In genomic region chr6:121334299-121335104, GRCh38 we compare ENCODE assay signal across 8 cellular contexts. TPM values are rescaled to one million over a fixed set of nuclear protein-coding genes. Genes with fewer than 3 reads are reported as not detected.
DNase-seq lines count a peak whose midpoint lies in the region; ATAC-seq, FAIRE-seq and TF ChIP-seq lines count a peak whose summit lies in the region.

Gene TBC1D32 (minus strand): TSS chr6:121334480. CDS start chr6:121334430, 50 bp downstream.

- peaks cover 3% of the 10 kb centered on the region; the same call in 1 of the 2 replicates for H3K36me3 ChIP-seq in RWPE2 (ENCODE audit: low read depth)

- H3K4me1 ChIP-seq in RWPE2 (ENCODE audit: insufficient read depth, poor library complexity, severe bottlenecking): peaks cover 15% of the 10 kb centered on the region

- H3K27me3 ChIP-seq in RWPE2 (ENCODE audit: insufficient read depth, poor library complexity, severe bottlenecking): no peaks in the 10 kb centered on the region

- TF ChIP-seq POLR2A in H54 (IDR thresholded peaks at IDR 0.05; ENCODE audit: low read depth, low read length): peak; percentile 83

- H3K9me3 ChIP-seq in RWPE2 (ENCODE audit: severe bottlenecking): no peaks in the 10 kb centered on the region

- peak within 1 kb of the TSS; percentile 49 for H3K27ac ChIP-seq in RWPE2 (ENCODE audit: poor library complexity, severe bottlenecking)

- peak within 1 kb of the TSS; percentile 97 for H3K4me3 Mint-ChIP-seq in natural killer cell

- peaks cover 7% of the 10 kb centered on the region for H3K36me3 Mint-ChIP-seq in natural killer cell

- DNase-seq in ELF-1 (ENCODE audit: low read depth, low spot score): peak; percentile 96
- DNase-seq in H54 (ENCODE audit: insufficient read length, low spot score): peak; percentile 63
- DNase-seq in LoVo (ENCODE audit: low spot score): peak; percentile 89
- DNase-seq in RWPE2 (ENCODE audit: low spot score): peak; percentile 81
- DNase-seq in activated T-helper 9 cell treated with anti-CD3 and anti-CD28 coated beads, Interleukin-2, amount 50 U/mL, for 16 hours (ENCODE audit: low read depth): peak; percentile 79
- DNase-seq in fibroblast of pulmonary artery (ENCODE audit: low read depth): peak; percentile 94
- peak; percentile 80 for DNase-seq in natural killer cell
- peak; percentile 75 to 97 (median 86) for DNase-seq in stimulated activated naive CD4-positive, alpha-beta T cell (lab: John Stamatoyannopoulos, UW)

- peaks cover 0 to 6% of the 10 kb centered on the region in 2 donors for H3K27me3 Mint-ChIP-seq in natural killer cell (ENCODE audit: low read depth in 2 of 2)

- H3K9me3 Mint-ChIP-seq in natural killer cell: no peaks in the 10 kb centered on the region

- intact Hi-C loops in natural killer cell (cut with micrococcal nuclease): no loop called here

- TF ChIP-seq CTCF in RWPE2 (IDR thresholded peaks at IDR 0.05; ENCODE audit: poor library complexity, severe bottlenecking): no peak
- TF ChIP-seq CTCF in fibroblast of pulmonary artery (IDR thresholded peaks at IDR 0.05; ENCODE audit: low read length, missing control alignments): no peak
- no peak for TF ChIP-seq CTCF in natural killer cell (IDR thresholded peaks at IDR 0.05)

- ATAC-seq in RWPE2 (ENCODE audit: low read depth) (peak; percentile 97), natural killer cell (peak; percentile 85 to 94 (median 89))

- H3K27ac Mint-ChIP-seq in natural killer cell: peak within 1 kb of the TSS; percentile 91 to 96

- H3K4me3 ChIP-seq in RWPE2 (ENCODE audit: severe bottlenecking) (peak within 1 kb of the TSS; percentile 88), fibroblast of pulmonary artery (replicated peaks; ENCODE audit: low read depth, low read length) (peak within 1 kb of the TSS; percentile 81)

- peak; percentile 79 for FAIRE-seq in H54 (lab: Jason Lieb, UNC)

- peaks cover 14 to 34% of the 10 kb centered on the region in 2 donors for H3K4me1 Mint-ChIP-seq in natural killer cell

RNA-seq across cellular contexts. Expression of gene TBC1D32, which starts in this region (rescaled TPM):
- 10 to 100 TPM in 2 of 3 donors, 1 to 10 TPM in 1; 8.9 to 17.4 (median 14.2) TPM for total RNA-seq in natural killer cell

Comparison
In these comparisons a context has a peak if more than half of its experiments do, and no peak if none do; other contexts are left out.
1. Peak in every context shown above with its lines: DNase-seq, ATAC-seq, H3K4me3 ChIP-seq and H3K27ac ChIP-seq.